8 cellular contexts compared by ENCODE assay signal in the genomic region with DNA sequence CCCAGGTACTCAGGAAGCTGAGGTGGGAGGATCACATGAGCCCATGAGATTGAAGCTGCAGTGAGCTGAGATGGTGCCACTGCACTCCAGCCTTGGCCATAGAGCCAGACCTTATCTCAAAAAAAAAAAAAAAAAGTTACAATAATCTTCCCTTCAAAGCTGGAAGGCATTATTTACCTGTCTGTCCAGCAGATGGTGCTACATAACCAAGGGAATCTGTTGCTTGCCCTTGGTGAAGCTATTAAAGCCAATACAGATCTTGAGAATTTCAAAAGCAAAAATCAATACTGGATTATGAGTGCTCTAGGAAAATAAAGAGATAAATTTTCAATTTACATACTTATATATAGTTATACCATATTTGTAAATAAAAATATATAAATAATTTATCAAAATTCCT. TPM values are rescaled to one million over a fixed set of nuclear protein-coding genes. Genes with fewer than 3 reads are reported as not detected.
A peak's percentile ranks its signal among the peaks of the same experiment; 100 is the strongest.
DNase-seq lines count a peak whose midpoint lies in the region; ATAC-seq, FAIRE-seq and TF ChIP-seq lines count a peak whose summit lies in the region.

No MANE protein-coding gene starts in this region.

- no TSS peak for BruUV-seq in HepG2 (replicated peaks; lab: Mats Ljungman, UMichigan)

- DNase-seq in COR-L47 (lab: John Stamatoyannopoulos, UW) (peak; percentile 13), HT-29 (ENCODE audit: low spot score) (peak; percentile 85), SK-N-DZ (ENCODE audit: low spot score) (peak; percentile 52), cerebellum (ENCODE audit: low spot score) (peak; percentile 32), HepG2 (ENCODE audit: low spot score) (peak; percentile 71), upper lobe of right lung (no peak), OCI-M2 (lab: John Stamatoyannopoulos, UW; ENCODE audit: unreplicated experiment) (no peak)

- CTCF ChIA-PET in HepG2 (lab: Yijun Ruan, JAX; ENCODE audit: low intra/inter-chr PET ratio, low total read pairs) = interaction anchor here (0.7 to 4.3 kb wide), 3 partner anchors 14 to 482 kb away, joined by 3 to 62 read pairs (median 8); no protein-coding TSS in a partner anchor

- no peak overlapping the region for H3K4me2 ChIP-seq in HepG2 (ENCODE audit: low read depth, low read length)

- H3K4me3 ChIP-seq in HepG2 (replicated peaks in 1 of 3; ENCODE audit: insufficient read depth in 1 of 3, low read depth in 2 of 3, low read length in 3 of 3) (no peak overlapping the region), upper lobe of right lung (no peak overlapping the region)

- ATAC-seq in GM18870 (IDR thresholded peaks at IDR 0.05; ENCODE audit: unreplicated experiment) (peak; percentile 80), HepG2 (peak; percentile 61), upper lobe of right lung (peak; percentile 74)

- intact Hi-C loops in HepG2 (cut with micrococcal nuclease; ENCODE audit: unreplicated experiment) = loop anchor here (1.0 kb wide), 4 partner anchors 22 to 482 kb away; no protein-coding TSS in a partner anchor
- intact Hi-C loops in upper lobe of right lung (cut with DNase I) = loop anchor here (10.0 kb wide), 1 partner anchor 181 kb away; no protein-coding TSS in a partner anchor

- H3K36me3 ChIP-seq in HepG2 (replicated peaks in 1 of 2; ENCODE audit: control insufficient read depth in 1 of 2, insufficient read depth in 2 of 2, low read length in 2 of 2) (peaks cover 4 to 23% of the 10 kb centered on the region in 2 experiments; a peak in 3 of 5 replicates), upper lobe of right lung (peaks cover 32% of the 10 kb centered on the region)

- no peak overlapping the region for H2AFZ ChIP-seq in HepG2 (ENCODE audit: low read length)

- TF ChIP-seq POLR2A in HepG2 (IDR thresholded peaks at IDR 0.05; ENCODE audit: insufficient read depth in 1 of 2, low read depth in 2 of 2, low read length in 2 of 2) = no peak

- H3K27me3 ChIP-seq in HepG2 (ENCODE audit: control insufficient read depth in 1 of 2, insufficient read depth in 2 of 2, low read length in 2 of 2) = no peaks in the 10 kb centered on the region
- H3K27me3 ChIP-seq in upper lobe of right lung = no peaks in the 10 kb centered on the region

- H3K4me1 ChIP-seq in HepG2 (ENCODE audit: insufficient read depth, low read length) (no peaks in the 10 kb centered on the region), upper lobe of right lung (peaks cover 3% of the 10 kb centered on the region)

- H3K9ac ChIP-seq in HepG2 (ENCODE audit: insufficient read depth, low read depth, low read length) = no peak overlapping the region

- no peaks in the 10 kb centered on the region for H4K20me1 ChIP-seq in HepG2 (ENCODE audit: insufficient read depth, low read length)

- no peaks in the 10 kb centered on the region for H3K79me2 ChIP-seq in HepG2 (ENCODE audit: insufficient read depth, low read length)

- peak; percentile 70 for FAIRE-seq in HepG2 (lab: Jason Lieb, UNC)

- in situ Hi-C loops in HepG2 (cut with HindIII; ENCODE audit: extremely low pct_ligation_motif_present, low pct_unique_long_range_greater_than_20kb) = loop anchor here (10.0 kb wide), 1 partner anchor 481 kb away; no protein-coding TSS in a partner anchor

- peak; percentile 69; the same call in 1 of the 2 replicates for TF ChIP-seq RAD21 in HepG2 (CRISPR knock-in tag; IDR thresholded peaks at IDR 0.05)

- TF ChIP-seq CTCF in HepG2 (CRISPR knock-in tag; IDR thresholded peaks at IDR 0.05) (peak; percentile 73), upper lobe of right lung (IDR thresholded peaks at IDR 0.05) (peak; percentile 70)

- H3K27ac ChIP-seq in HepG2 (ENCODE audit: extremely low read length, insufficient read depth, low read length) (no peak overlapping the region), upper lobe of right lung (no peak overlapping the region)

- no peak for TF ChIP-seq EP300 in HepG2 (IDR thresholded peaks at IDR 0.05; ENCODE audit: low read depth in 2 of 2, low read length in 2 of 2)
- TF ChIP-seq EP300 in HepG2 (CRISPR knock-in tag; IDR thresholded peaks at IDR 0.05; ENCODE audit: borderline replicate concordance) = no peak

- POLR2A ChIA-PET in HepG2 (lab: Yijun Ruan, JAX) = interaction anchor here (0.9 kb wide), 1 partner anchor 178 kb away, joined by 4 read pairs; no protein-coding TSS in a partner anchor

- H3K9me3 ChIP-seq in HepG2 (ENCODE audit: low read length) (no peaks in the 10 kb centered on the region), upper lobe of right lung (no peaks in the 10 kb centered on the region)

TF ChIP-seq in HepG2, 621 proteins besides CTCF, POLR2A, EP300 and RAD21 (continues in another document):
- TF ChIP-seq ZNF644 (CRISPR knock-in tag; IDR thresholded peaks at IDR 0.05; ENCODE audit: low read depth) (no peak), STAG1 (CRISPR knock-in tag; IDR thresholded peaks at IDR 0.05) (peak; percentile 85), ELF3 (CRISPR knock-in tag; IDR thresholded peaks at IDR 0.05) (0 out of 2 replicates have a peak, but pooled peaks have one; percentile 22), HNRNPL (IDR thresholded peaks at IDR 0.05; ENCODE audit: low read depth, low read length) (no peak), JUNB (CRISPR knock-in tag; IDR thresholded peaks at IDR 0.05; ENCODE audit: borderline replicate concordance) (no peak)
- TF ChIP-seq, protein P1, sequence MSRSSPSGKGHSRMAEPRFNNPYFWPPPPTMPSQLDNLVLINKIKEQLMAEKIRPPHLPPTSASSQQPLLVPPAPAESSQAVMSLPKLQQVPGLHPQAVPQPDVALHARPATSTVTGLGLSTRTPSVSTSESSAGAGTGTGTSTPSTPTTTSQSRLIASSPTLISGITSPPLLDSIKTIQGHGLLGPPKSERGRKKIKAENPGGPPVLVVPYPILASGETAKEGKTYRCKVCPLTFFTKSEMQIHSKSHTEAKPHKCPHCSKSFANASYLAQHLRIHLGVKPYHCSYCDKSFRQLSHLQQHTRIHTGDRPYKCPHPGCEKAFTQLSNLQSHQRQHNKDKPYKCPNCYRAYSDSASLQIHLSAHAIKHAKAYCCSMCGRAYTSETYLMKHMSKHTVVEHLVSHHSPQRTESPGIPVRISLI (CRISPR knock-in tag; IDR thresholded peaks at IDR 0.05; ENCODE audit: borderline replicate concordance) = peak; percentile 86; the same call in 1 of the 2 replicates

RNA-seq across cellular contexts. Expression of a gene that starts 25.9 kb away (rescaled TPM):
- total RNA-seq in HT-29 (2014; rRNA removed; shearing (Covaris generic)) = 4.4 and 7.8 TPM in 2 replicates
- polyA plus RNA-seq in SK-N-DZ (2014; cell fraction: cytosol; rRNA removed) = 9.7 and 10.9 TPM in 2 replicates
- 39.9 and 41.0 TPM in 2 replicates for polyA plus RNA-seq in SK-N-DZ (2014; cell fraction: nucleus; rRNA removed)
- total RNA-seq in cerebellum (46.5 TPM), HepG2 (2016; rRNA removed; fragmentation: Illumina TruSeq; extraction: Trizol) (4.6 and 9.1 TPM in 2 replicates), upper lobe of right lung (37.8 TPM)
- 7.4 TPM in 2 replicates for total RNA-seq in HepG2 (2016; cell fraction: cytosol; rRNA removed; fragmentation: Illumina TruSeq; extraction: Trizol; ENCODE audit: low read depth)
- 5.6 and 10.8 TPM in 2 replicates for total RNA-seq in HepG2 (2016; cell fraction: insoluble cytoplasmic fraction; rRNA removed; fragmentation: Illumina TruSeq; extraction: Trizol)
- 3.7 and 5.3 TPM in 2 replicates for total RNA-seq in HepG2 (2016; cell fraction: membrane; rRNA removed; fragmentation: Illumina TruSeq; extraction: Trizol)
- 16.9 and 18.7 TPM in 2 replicates for total RNA-seq in HepG2 (2016; cell fraction: nucleus; rRNA removed; fragmentation: Illumina TruSeq; extraction: Trizol)
- 5.3 and 5.6 TPM in 2 replicates for polyA plus RNA-seq in HepG2 (2011; rRNA removed)
- 1.5 and 2.1 TPM in 2 replicates for polyA plus RNA-seq in HepG2 (2011; cell fraction: cytosol; rRNA removed)
- 10.9 and 16.0 TPM in 2 replicates for polyA plus RNA-seq in HepG2 (2011; cell fraction: nucleus; rRNA removed)
- polyA plus RNA-seq in HepG2 (2012) = 2.9 and 3.0 TPM in 2 replicates
- 0.50 and 0.62 TPM in 2 replicates for polyA plus RNA-seq in HepG2 (2016; cell fraction: cytosol; fragmentation: Illumina TruSeq; extraction: Trizol; ENCODE audit: low read depth)
- polyA plus RNA-seq in HepG2 (2016; cell fraction: insoluble cytoplasmic fraction; fragmentation: Illumina TruSeq; extraction: Trizol; ENCODE audit: low read depth) = 3.5 and 3.6 TPM in 2 replicates
- 1.1 and 1.4 TPM in 2 replicates for polyA plus RNA-seq in HepG2 (2016; cell fraction: membrane; fragmentation: Illumina TruSeq; extraction: Trizol; ENCODE audit: low read depth)
- polyA plus RNA-seq in HepG2 (2016; cell fraction: nucleus; fragmentation: Illumina TruSeq; extraction: Trizol; ENCODE audit: insufficient read depth, low read depth) = 28.6 and 32.6 TPM in 2 replicates
- 8.0 and 11.0 TPM in 2 replicates for polyA minus RNA-seq in HepG2 (2011; rRNA and poly(A)+ RNA removed; ENCODE audit: low replicate concordance)
- 2.7 and 4.8 TPM in 2 replicates for polyA minus RNA-seq in HepG2 (2011; cell fraction: cytosol; rRNA and poly(A)+ RNA removed)
- polyA minus RNA-seq in HepG2 (2011; cell fraction: nucleus; rRNA and poly(A)+ RNA removed) = 24.5 and 25.1 TPM in 2 replicates

RNA-seq across cellular contexts. Expression of a gene that starts 57.8 kb away (rescaled TPM):
- total RNA-seq in HT-29 (2014; rRNA removed; shearing (Covaris generic)) = 0.99 and 1.7 TPM in 2 replicates
- polyA plus RNA-seq in SK-N-DZ (2014; cell fraction: cytosol; rRNA removed) = not detected in 2 replicates
- polyA plus RNA-seq in SK-N-DZ (2014; cell fraction: nucleus; rRNA removed) = not detected in 2 replicates
- total RNA-seq in cerebellum (196 TPM), HepG2 (2016; rRNA removed; fragmentation: Illumina TruSeq; extraction: Trizol) (418 and 788 TPM in 2 replicates), upper lobe of right lung (45.4 TPM)
- total RNA-seq in HepG2 (2016; cell fraction: cytosol; rRNA removed; fragmentation: Illumina TruSeq; extraction: Trizol; ENCODE audit: low read depth) = 44.1 and 44.9 TPM in 2 replicates
- total RNA-seq in HepG2 (2016; cell fraction: insoluble cytoplasmic fraction; rRNA removed; fragmentation: Illumina TruSeq; extraction: Trizol) = 406 and 814 TPM in 2 replicates
- 68.4 and 71.3 TPM in 2 replicates for total RNA-seq in HepG2 (2016; cell fraction: membrane; rRNA removed; fragmentation: Illumina TruSeq; extraction: Trizol)
- 642 and 705 TPM in 2 replicates for total RNA-seq in HepG2 (2016; cell fraction: nucleus; rRNA removed; fragmentation: Illumina TruSeq; extraction: Trizol)
- 258 and 682 TPM in 2 replicates for polyA plus RNA-seq in HepG2 (2011; rRNA removed)
- 285 and 477 TPM in 2 replicates for polyA plus RNA-seq in HepG2 (2011; cell fraction: cytosol; rRNA removed)
- polyA plus RNA-seq in HepG2 (2011; cell fraction: nucleus; rRNA removed) = 82.2 and 146 TPM in 2 replicates
- 66.0 and 113 TPM in 2 replicates for polyA plus RNA-seq in HepG2 (2012)
- 58.0 and 61.3 TPM in 2 replicates for polyA plus RNA-seq in HepG2 (2016; cell fraction: cytosol; fragmentation: Illumina TruSeq; extraction: Trizol; ENCODE audit: low read depth)
- 480 and 506 TPM in 2 replicates for polyA plus RNA-seq in HepG2 (2016; cell fraction: insoluble cytoplasmic fraction; fragmentation: Illumina TruSeq; extraction: Trizol; ENCODE audit: low read depth)
- polyA plus RNA-seq in HepG2 (2016; cell fraction: membrane; fragmentation: Illumina TruSeq; extraction: Trizol; ENCODE audit: low read depth) = 68.7 and 70.1 TPM in 2 replicates
- 1,156 and 1,237 TPM in 2 replicates for polyA plus RNA-seq in HepG2 (2016; cell fraction: nucleus; fragmentation: Illumina TruSeq; extraction: Trizol; ENCODE audit: insufficient read depth, low read depth)
- polyA minus RNA-seq in HepG2 (2011; rRNA and poly(A)+ RNA removed; ENCODE audit: low replicate concordance) = 457 TPM in 1 of 2 replicates, not detected in the other
- 146 and 227 TPM in 2 replicates for polyA minus RNA-seq in HepG2 (2011; cell fraction: cytosol; rRNA and poly(A)+ RNA removed)
- 50.8 and 72.7 TPM in 2 replicates for polyA minus RNA-seq in HepG2 (2011; cell fraction: nucleus; rRNA and poly(A)+ RNA removed)

Comparison
In these comparisons a context has a peak if more than half of its experiments do, and no peak if none do; other contexts are left out.
1. DNase-seq: peak in COR-L47 (single experiment), HT-29 (single experiment), SK-N-DZ (single experiment), cerebellum (single experiment) and HepG2 (single experiment); none in upper lobe of right lung (single experiment) and OCI-M2 (single experiment).
2. RNA of a gene that starts 57.8 kb away (total RNA-seq): 44.1 to 814 TPM in HepG2, 196 TPM in cerebellum (single experiment) and 45.4 TPM in upper lobe of right lung (single experiment); 0.99 to 1.7 TPM in HT-29; every median in the first group is over 10 times any median in the second.
3. Peak in every context shown above with its lines, with median percentiles within 50 percentile points of each other: ATAC-seq.